10 cellular contexts compared by ENCODE assay signal in the genomic region with DNA sequence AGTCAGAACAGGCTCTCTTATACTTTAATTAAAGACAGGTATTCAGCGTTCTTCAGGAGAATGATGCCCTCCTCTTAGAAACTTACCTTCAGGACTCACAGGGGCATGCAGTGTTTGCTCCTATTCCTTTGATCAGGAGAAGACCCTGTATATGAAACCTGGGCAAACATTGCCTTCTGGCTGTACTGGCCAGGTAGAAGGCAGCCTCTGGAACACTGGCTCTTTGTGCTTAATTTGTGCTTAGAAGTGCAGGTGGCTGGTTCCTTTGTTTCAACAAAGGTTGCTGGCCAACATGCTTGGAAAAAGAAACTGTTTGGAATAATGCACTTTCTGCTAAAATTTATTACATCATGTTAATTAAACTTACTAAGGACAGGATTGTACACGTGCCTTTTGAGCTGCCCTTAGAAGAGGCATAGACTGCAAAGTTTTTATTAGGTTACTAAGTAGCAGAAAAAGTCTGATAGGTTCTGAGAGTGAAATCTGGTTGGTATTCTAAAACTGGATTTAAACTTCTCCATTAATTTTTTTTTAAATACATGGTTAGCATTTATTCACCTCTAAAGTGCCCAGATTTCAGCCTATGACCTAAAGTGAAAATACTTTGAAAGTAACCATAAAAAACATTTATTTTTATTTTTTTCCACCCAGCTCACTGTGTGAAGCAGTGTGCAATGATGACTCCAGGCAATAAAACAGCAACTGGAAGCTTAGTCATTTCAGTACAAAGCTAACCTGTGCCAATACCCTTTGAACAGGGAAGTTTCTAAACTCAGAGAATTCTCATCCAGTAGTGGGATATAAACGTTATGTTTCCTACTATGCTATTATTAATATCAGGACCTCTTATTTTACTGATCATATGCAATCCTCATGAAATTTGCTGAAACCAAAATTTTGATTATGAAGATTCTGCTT. TPM values are rescaled to one million over a fixed set of nuclear protein-coding genes. Genes with fewer than 3 reads are reported as not detected.
A peak's percentile ranks its signal among the peaks of the same experiment; 100 is the strongest.
DNase-seq lines count a peak whose midpoint lies in the region; ATAC-seq, FAIRE-seq and TF ChIP-seq lines count a peak whose summit lies in the region.
"Had no signal": no experiment of that assay in that cellular context is flagged by ENCODE, and none has a peak within 500 bp of the region (broad histone marks: within the 10 kb centered on the region; RNA-seq: fewer than 3 reads in every experiment).

No MANE protein-coding gene starts in this region.

- FAIRE-seq in islet of Langerhans (lab: Jason Lieb, UNC): peak; percentile 92

- POLR2A ChIA-PET in OCI-LY7 (lab: Charles Lee): interaction anchor here (0.7 to 3.1 kb wide), 12 partner anchors 8 to 540 kb away, joined by 3 to 35 read pairs (median 5); a partner anchor contains a TSS

- no peak for TF ChIP-seq CTCF in OCI-LY7 (conservative IDR thresholded peaks at IDR 0.05; ENCODE audit: low read length)

- peaks cover 99% of the 10 kb centered on the region for H3K4me1 ChIP-seq in OCI-LY7 (ENCODE audit: insufficient read depth, low read length, poor library complexity, severe bottlenecking)

- no TSS peak for BruUV-seq in OCI-LY7 (replicated peaks; lab: Mats Ljungman, UMichigan)

- no peak overlapping the region for H2AFZ ChIP-seq in OCI-LY7 (ENCODE audit: low read length)

- CTCF ChIA-PET in OCI-LY7 (lab: Charles Lee; ENCODE audit: unreplicated experiment): interaction anchor here (1.0 kb wide), 1 partner anchor 19 kb away, joined by 3 read pairs; no protein-coding TSS in a partner anchor

- H3K9me3 ChIP-seq in OCI-LY7 (ENCODE audit: low read length): no peaks in the 10 kb centered on the region; the same call in 1 of the 2 replicates

- H3K4me3 ChIP-seq in OCI-LY7 (ENCODE audit: low read depth, low read length, poor library complexity, severe bottlenecking): peak overlapping the region; percentile 59

- DNase-seq in COLO668 (lab: John Stamatoyannopoulos, UW; ENCODE audit: unreplicated experiment): peak; percentile 36
- DNase-seq in OCI-LY7 (ENCODE audit: low spot score): peak; percentile 38
- DNase-seq in GM19238 (ENCODE audit: insufficient read length, low spot score): no peak
- DNase-seq in NCI-H524 treated with DMSO at 0.1 percent for 48 hours (lab: John Stamatoyannopoulos, UW): no peak
- no peak for DNase-seq in SKM-1 treated with dmso at 0.1 percent for 144 hours (lab: John Stamatoyannopoulos, UW; ENCODE audit: unreplicated experiment)
- no peak for DNase-seq in activated CD4-positive, alpha-beta T cell treated with anti-CD3 and anti-CD28 coated beads for 4 hours
- DNase-seq: activated T-cell treated with anti-CD3 and anti-CD28 coated beads for 4 hours, naive B cell had no signal

- H3K27ac ChIP-seq in OCI-LY7 (ENCODE audit: low read depth, low read length, poor library complexity, severe bottlenecking): peak overlapping the region; percentile 100

- intact Hi-C loops in OCI-LY7 (cut with micrococcal nuclease; ENCODE audit: unreplicated experiment): loop anchor here (5.0 kb wide), 1 partner anchor 542 kb away; a partner anchor contains a TSS

- peak; percentile 26 for ATAC-seq in HG02981 (IDR thresholded peaks at IDR 0.05; ENCODE audit: unreplicated experiment)

- peaks cover 80% of the 10 kb centered on the region for H3K79me2 ChIP-seq in OCI-LY7 (ENCODE audit: insufficient read depth, low read depth, low read length)

- no peaks in the 10 kb centered on the region for H4K20me1 ChIP-seq in OCI-LY7 (ENCODE audit: insufficient read depth, low read length)

- peak overlapping the region; percentile 90 for H3K4me2 ChIP-seq in OCI-LY7 (ENCODE audit: low read length)

- H3K9me2 ChIP-seq in OCI-LY7 (ENCODE audit: insufficient read depth, low read length): no peaks in the 10 kb centered on the region

- H3K36me3 ChIP-seq in OCI-LY7 (ENCODE audit: insufficient read depth, low read length): peaks cover 86% of the 10 kb centered on the region

RNA-seq across cellular contexts. Expression of a gene that starts 11.3 kb away (rescaled TPM):
- 32.5 and 48.3 TPM in 2 replicates for total RNA-seq in OCI-LY7 (2014; rRNA removed; shearing (Covaris generic))
- total RNA-seq in OCI-LY7 (2022): 62.2 and 86.6 TPM in 2 replicates

Comparison
In these comparisons a context has a peak if more than half of its experiments do, and no peak if none do; other contexts are left out.
1. DNase-seq: peak in COLO668 (single experiment) and OCI-LY7 (single experiment); none in GM19238 (single experiment), NCI-H524 treated with DMSO at 0.1 percent for 48 hours (single experiment), SKM-1 treated with dmso at 0.1 percent for 144 hours (single experiment) and activated CD4-positive, alpha-beta T cell treated with anti-CD3 and anti-CD28 coated beads for 4 hours (0 of 2).